Comparison of ENCODE assay signal across 8 cellular contexts in genomic region chr7:25216837-25217236, GRCh38. TPM values are rescaled to one million over a fixed set of nuclear protein-coding genes. Genes with fewer than 3 reads are reported as not detected.
DNase-seq lines count a peak whose midpoint lies in the region; ATAC-seq and TF ChIP-seq lines count a peak whose summit lies in the region.

No MANE protein-coding gene starts in this region.

- no peaks in the 10 kb centered on the region for H3K27me3 ChIP-seq in thoracic aorta (replicated peaks; ENCODE audit: insufficient read depth)

- H3K4me1 Mint-ChIP-seq in WTC11 (peaks cover 4% of the 10 kb centered on the region), immature natural killer cell (no peaks in the 10 kb centered on the region)

- H3K36me3 Mint-ChIP-seq in WTC11, result no peaks in the 10 kb centered on the region
- no peaks in the 10 kb centered on the region for H3K36me3 Mint-ChIP-seq in immature natural killer cell

- no peak overlapping the region for H3K4me3 Mint-ChIP-seq in WTC11
- no peak overlapping the region for H3K4me3 Mint-ChIP-seq in immature natural killer cell

- peaks cover 3% of the 10 kb centered on the region; the same call in 1 of the 2 replicates for H3K9me3 Mint-ChIP-seq in WTC11
- peaks cover 0 to 1% (median 0%) of the 10 kb centered on the region in 6 donors for H3K9me3 Mint-ChIP-seq in immature natural killer cell

- no peak for ATAC-seq in WTC11
- no peak for ATAC-seq in thoracic aorta (ENCODE audit: insufficient number of reproducible peaks, low FRiP score, low read depth)
- ATAC-seq in GM21390 (IDR thresholded peaks at IDR 0.05; ENCODE audit: unreplicated experiment), result no peak

- TF ChIP-seq CTCF in 22Rv1 (IDR thresholded peaks at IDR 0.05), result peak; percentile 98
- TF ChIP-seq CTCF in GM12872 (IDR thresholded peaks at IDR 0.05; ENCODE audit: insufficient read depth, low read depth, low read length), result peak; percentile 67
- peak; percentile 71 for TF ChIP-seq CTCF in WTC11 (IDR thresholded peaks at IDR 0.05)
- peak; percentile 76 for TF ChIP-seq CTCF in thoracic aorta (IDR thresholded peaks at IDR 0.05)

- CTCF ChIA-PET in WTC11 (lab: Charles Lee), result interaction anchor here (0.6 to 3.8 kb wide), 51 partner anchors 9 to 633 kb away, joined by 3 to 45 read pairs (median 4); partner anchors contain the start of gene NPVF

- H3K27ac Mint-ChIP-seq in WTC11, result no peak overlapping the region
- H3K27ac Mint-ChIP-seq in immature natural killer cell, result no peak overlapping the region

- H3K27me3 Mint-ChIP-seq in WTC11 (ENCODE audit: low read depth) (no peaks in the 10 kb centered on the region), immature natural killer cell (ENCODE audit: low read depth in 3 of 3) (peaks cover 5 to 11% (median 6%) of the 10 kb centered on the region in 3 donors)

- H3K27ac ChIP-seq in 22Rv1 (no peak overlapping the region), thoracic aorta (no peak overlapping the region)

- POLR2A ChIA-PET in WTC11 (lab: Charles Lee), result no interaction called here

- no peaks in the 10 kb centered on the region for H3K4me1 ChIP-seq in thoracic aorta (ENCODE audit: control insufficient read depth in 1 of 2, low read depth in 2 of 2)

- DNase-seq in NCI-H1694 treated with DMSO at 0.1 percent for 48 hours (lab: John Stamatoyannopoulos, UW), result peak; percentile 79
- DNase-seq in WTC11 (ENCODE audit: low spot score), result no peak
- DNase-seq in immature natural killer cell, result peak; percentile 9 to 22 (median 15)
- DNase-seq in thoracic aorta (ENCODE audit: low spot score), result no peak
- DNase-seq in activated CD4-positive, CD25-positive, alpha-beta regulatory T cell treated with anti-CD3 and anti-CD28 coated beads, Interleukin-2, amount 50 U/mL, for 72 hours, result no peak

- no peaks in the 10 kb centered on the region for H3K36me3 ChIP-seq in thoracic aorta

- H3K9me3 ChIP-seq in thoracic aorta, result no peaks in the 10 kb centered on the region

- no peak overlapping the region for H3K4me3 ChIP-seq in thoracic aorta

TF ChIP-seq in WTC11, 78 proteins besides CTCF, POLR2A, EP300 and RAD21:
- TF ChIP-seq MXD4 (CRISPR knock-in tag; IDR thresholded peaks at IDR 0.05; ENCODE audit: borderline replicate concordance) (no peak), ERG (CRISPR knock-in tag; IDR thresholded peaks at IDR 0.05) (no peak), CDX4 (CRISPR knock-in tag; IDR thresholded peaks at IDR 0.05; ENCODE audit: borderline replicate concordance) (no peak), FOXK1 (CRISPR knock-in tag; IDR thresholded peaks at IDR 0.05) (no peak), GTF2I (CRISPR knock-in tag; conservative IDR thresholded peaks at IDR 0.05) (no peak), IRF1 (CRISPR knock-in tag; IDR thresholded peaks at IDR 0.05) (no peak), HMGXB4 (CRISPR knock-in tag; IDR thresholded peaks at IDR 0.05) (no peak), TEAD4 (CRISPR knock-in tag; IDR thresholded peaks at IDR 0.05) (no peak), NR2C2 (CRISPR knock-in tag; IDR thresholded peaks at IDR 0.05) (no peak)

RNA-seq across cellular contexts. Expression of gene NPVF, which starts 11.4 kb away (rescaled TPM):
- total RNA-seq in WTC11 (2021) (not detected in 3 replicates), thoracic aorta (not detected)
- polyA plus RNA-seq in immature natural killer cell, result not detected

Comparison
In these comparisons a context has a peak if more than half of its experiments do, and no peak if none do; other contexts are left out.
1. DNase-seq: peak in NCI-H1694 treated with DMSO at 0.1 percent for 48 hours (single experiment) and immature natural killer cell (3 of 3); none in WTC11 (single experiment), thoracic aorta (single experiment) and activated CD4-positive, CD25-positive, alpha-beta regulatory T cell treated with anti-CD3 and anti-CD28 coated beads, Interleukin-2, amount 50 U/mL, for 72 hours (single experiment).
2. Peak in every context shown above with its lines, with median percentiles within 50 percentile points of each other: CTCF ChIP-seq.